ENCODE assay signal across 17 cellular contexts in the genomic region with DNA sequence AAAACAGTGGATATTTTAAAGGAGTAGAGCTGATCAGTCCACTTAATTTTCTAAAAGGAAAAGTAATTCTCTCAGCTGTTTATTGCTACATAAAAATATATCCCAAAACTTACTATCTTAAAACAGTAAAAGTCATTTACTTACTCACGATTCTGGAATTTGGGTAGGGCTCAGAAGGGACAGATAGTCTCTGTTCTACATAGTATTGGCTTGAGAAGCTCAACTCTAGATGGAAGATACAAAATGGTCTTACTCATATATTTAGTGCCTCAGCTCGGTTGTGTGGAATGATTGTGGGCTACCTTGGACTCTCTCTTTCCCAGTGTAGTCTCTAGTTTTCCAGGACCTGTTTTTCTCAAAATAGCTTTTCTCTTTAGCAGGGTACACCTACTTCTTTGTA.
"Had no signal": no experiment of that assay in that cellular context is flagged by ENCODE, and none has a peak within 500 bp of the region (broad histone marks: within the 10 kb centered on the region; RNA-seq: fewer than 3 reads in every experiment).

No MANE protein-coding gene starts in this region.

- H3K79me2 ChIP-seq: parathyroid adenoma had no signal

- H3K4me3 Mint-ChIP-seq: activated naive CD4-positive, alpha-beta T cell treated with anti-CD3 and anti-CD28 coated beads, Interleukin-2, amount 10 ng/mL, durations not matched to agents 7 days and 5 days; central memory CD8-positive, alpha-beta T cell; endodermal cell; neural progenitor cell; T-helper 1 cell treated with Interleukin-12 subunit alpha and Interleukin-12 subunit beta and Interleukin-4 antibody, amounts not matched to agents 30 μg/mL and 1 μg/mL, for 36 hours; WTC11 had no signal

- H3K9me3 ChIP-seq: esophagus muscularis mucosa had no signal

- H3K27ac ChIP-seq: esophagus muscularis mucosa, neural progenitor cell, parathyroid adenoma had no signal

- H3K4me3 ChIP-seq: esophagus muscularis mucosa, neural progenitor cell, smooth muscle cell had no signal

- H3K27me3 Mint-ChIP-seq: activated naive CD4-positive, alpha-beta T cell treated with anti-CD3 and anti-CD28 coated beads, Interleukin-2, amount 10 ng/mL, durations not matched to agents 7 days and 5 days; central memory CD8-positive, alpha-beta T cell had no signal

- H3K27me3 ChIP-seq: esophagus muscularis mucosa, neural progenitor cell had no signal

- DNase-seq: activated CD4-positive, alpha-beta T cell treated with anti-CD3 and anti-CD28 coated beads for 48 hours; activated naive CD4-positive, alpha-beta T cell treated with anti-CD3 and anti-CD28 coated beads, Interleukin-2, amount 10 ng/mL, durations not matched to agents 7 days and 5 days; dermis blood vessel endothelial cell; endodermal cell; foreskin melanocyte; head of caudate nucleus; kidney; left ventricle myocardium superior; retina had no signal

- H2AFZ ChIP-seq: neural progenitor cell, parathyroid adenoma had no signal

- ATAC-seq: left ventricle myocardium superior, WTC11 had no signal

- H3K27ac Mint-ChIP-seq: activated naive CD4-positive, alpha-beta T cell treated with anti-CD3 and anti-CD28 coated beads, Interleukin-2, amount 10 ng/mL, durations not matched to agents 7 days and 5 days; activated T-helper 2 cell treated with anti-CD3 and anti-CD28 coated beads, Interferon-gamma antibody, Interleukin-2, Interleukin-4, amounts not matched to agents 10 μg/mL and 5 μg/mL and 100 μg/mL, durations not matched to agents 14 hours and 24 hours and 36 hours; endodermal cell; neural progenitor cell; T-helper 1 cell treated with Interleukin-12 subunit alpha and Interleukin-12 subunit beta and Interleukin-4 antibody, amounts not matched to agents 30 μg/mL and 1 μg/mL, for 36 hours; WTC11 had no signal

- H3K36me3 ChIP-seq: esophagus muscularis mucosa, neural progenitor cell had no signal

- H3K4me2 ChIP-seq: neural progenitor cell, smooth muscle cell had no signal

- H3K9ac ChIP-seq: neural progenitor cell, parathyroid adenoma had no signal

- H3K4me1 ChIP-seq: esophagus muscularis mucosa, neural progenitor cell, parathyroid adenoma had no signal

- H3K9me3 Mint-ChIP-seq: activated T-helper 2 cell treated with anti-CD3 and anti-CD28 coated beads, Interferon-gamma antibody, Interleukin-2, Interleukin-4, amounts not matched to agents 10 μg/mL and 5 μg/mL and 100 μg/mL, durations not matched to agents 14 hours and 24 hours and 36 hours had no signal

- H3K36me3 Mint-ChIP-seq: activated naive CD4-positive, alpha-beta T cell treated with anti-CD3 and anti-CD28 coated beads, Interleukin-2, amount 10 ng/mL, durations not matched to agents 7 days and 5 days; neural progenitor cell had no signal

- H3K4me1 Mint-ChIP-seq: activated naive CD4-positive, alpha-beta T cell treated with anti-CD3 and anti-CD28 coated beads, Interleukin-2, amount 10 ng/mL, durations not matched to agents 7 days and 5 days; central memory CD8-positive, alpha-beta T cell; neural progenitor cell; WTC11 had no signal
